Comparison of ENCODE assay signal across 18 cellular contexts in genomic region chr7:30329706-30330105, GRCh38. TPM values are rescaled to one million over a fixed set of nuclear protein-coding genes. Genes with fewer than 3 reads are reported as not detected.
DNase-seq lines count a peak whose midpoint lies in the region; ATAC-seq and TF ChIP-seq lines count a peak whose summit lies in the region.
"Had no signal": no experiment of that assay in that cellular context is flagged by ENCODE, and none has a peak within 500 bp of the region (broad histone marks: within the 10 kb centered on the region; RNA-seq: fewer than 3 reads in every experiment).

No MANE protein-coding gene starts in this region.

- no peaks in the 10 kb centered on the region for H3K9me3 ChIP-seq in CD4-positive, alpha-beta memory T cell (ENCODE audit: control insufficient read depth in 1 of 2, low read length in 2 of 2)
- H3K9me3 ChIP-seq: thyroid gland had no signal

- H3K27ac Mint-ChIP-seq in CD4-positive, alpha-beta memory T cell: peak overlapping the region in 6 of 7 donors; percentile 25 to 88 (median 66)
- H3K27ac Mint-ChIP-seq in natural killer cell treated with Interleukin-12 subunit alpha and Interleukin-12 subunit beta and Interleukin-15 and Interleukin-18, amount 100 ng/mL, for 72 hours: peak overlapping the region; percentile 50 to 72
- H3K27ac Mint-ChIP-seq: H9 had no signal

- ATAC-seq in natural killer cell treated with Interleukin-12 subunit alpha and Interleukin-12 subunit beta and Interleukin-15 and Interleukin-18, amount 100 ng/mL, for 72 hours: no peak
- no peak for ATAC-seq in HG03108 (IDR thresholded peaks at IDR 0.05; ENCODE audit: unreplicated experiment)

- H3K27me3 Mint-ChIP-seq in CD4-positive, alpha-beta memory T cell: no peaks in the 10 kb centered on the region
- H3K27me3 Mint-ChIP-seq in natural killer cell treated with Interleukin-12 subunit alpha and Interleukin-12 subunit beta and Interleukin-15 and Interleukin-18, amount 100 ng/mL, for 72 hours: no peaks in the 10 kb centered on the region
- H3K27me3 Mint-ChIP-seq: naive thymus-derived CD8-positive, alpha-beta T cell had no signal

- peak overlapping the region in 1 of 8 donors; percentile 82 for H3K4me3 Mint-ChIP-seq in CD4-positive, alpha-beta memory T cell
- H3K4me3 Mint-ChIP-seq in natural killer cell treated with Interleukin-12 subunit alpha and Interleukin-12 subunit beta and Interleukin-15 and Interleukin-18, amount 100 ng/mL, for 72 hours: no peak overlapping the region
- H3K4me3 Mint-ChIP-seq: H9 had no signal

- CTCF ChIA-PET in CD4-positive, alpha-beta memory T cell (lab: Charles Lee; ENCODE audit: partially characterized antibody): interaction anchor here (1.3 to 3.1 kb wide), 4 partner anchors 7 to 51 kb away, joined by 3 to 12 read pairs (median 6); no protein-coding TSS in a partner anchor

- no peak overlapping the region for H2AFZ ChIP-seq in KMS-11 (ENCODE audit: low read depth)

- no peak for DNase-seq in CD4-positive, alpha-beta memory T cell
- DNase-seq in SIG-M5 treated with dmso at 0.1 percent for 504 hours (lab: John Stamatoyannopoulos, UW; ENCODE audit: unreplicated experiment) (peak; percentile 44), NCI-H2171 treated with DMSO at 0.1 percent for 48 hours (lab: John Stamatoyannopoulos, UW) (no peak), SHP77 treated with DMSO at 0.1 percent for 48 hours (lab: John Stamatoyannopoulos, UW) (no peak)
- DNase-seq in natural killer cell treated with Interleukin-12 subunit alpha and Interleukin-12 subunit beta and Interleukin-15 and Interleukin-18, amount 100 ng/mL, for 72 hours (ENCODE audit: low spot score): no peak
- DNase-seq: activated CD4-positive, alpha-beta T cell treated with anti-CD3 and anti-CD28 coated beads, Interleukin-2, amount 50 U/mL, for 4 hours; activated T-cell treated with anti-CD3 and anti-CD28 coated beads, Interleukin-2, amount 50 U/mL, for 1 hour; H9; KG1; naive thymus-derived CD8-positive, alpha-beta T cell; NCI-H1694; NCI-H226; posterior cingulate gyrus; stimulated activated CD4-positive, alpha-beta T cell treated with anti-CD3 and anti-CD28 coated beads, Interleukin-4, amount 100 ng/mL, for 4 hours; stimulated activated CD8-positive, alpha-beta memory T cell treated with anti-CD3 and anti-CD28 coated beads, Interleukin-4, amount 100 ng/mL, for 48 hours; thyroid gland had no signal

- peaks cover 95% of the 10 kb centered on the region for H3K79me2 ChIP-seq in KMS-11 (ENCODE audit: insufficient read depth, low read depth)

- intact Hi-C loops in CD4-positive, alpha-beta memory T cell (cut with micrococcal nuclease): loop anchor here (1.0 to 2.0 kb wide), 3 partner anchors 7 to 19 kb away; no protein-coding TSS in a partner anchor

- peaks cover 56 to 82% (median 69%) of the 10 kb centered on the region in 4 donors for H3K4me1 Mint-ChIP-seq in CD4-positive, alpha-beta memory T cell
- peaks cover 36 to 57% of the 10 kb centered on the region in 2 donors for H3K4me1 Mint-ChIP-seq in natural killer cell treated with Interleukin-12 subunit alpha and Interleukin-12 subunit beta and Interleukin-15 and Interleukin-18, amount 100 ng/mL, for 72 hours (ENCODE audit: low read depth in 2 of 2)

- H3K27ac ChIP-seq in CD4-positive, alpha-beta memory T cell (ENCODE audit: low read depth, low read length): peak overlapping the region; percentile 30
- peak overlapping the region; percentile 25; the same call in 1 of the 2 replicates for H3K27ac ChIP-seq in KMS-11
- H3K27ac ChIP-seq: thyroid gland had no signal

- peaks cover 6 to 17% of the 10 kb centered on the region in 2 donors for H3K36me3 Mint-ChIP-seq in CD4-positive, alpha-beta memory T cell
- H3K36me3 Mint-ChIP-seq in natural killer cell treated with Interleukin-12 subunit alpha and Interleukin-12 subunit beta and Interleukin-15 and Interleukin-18, amount 100 ng/mL, for 72 hours: peaks cover 10% of the 10 kb centered on the region

- H3K9me3 Mint-ChIP-seq in CD4-positive, alpha-beta memory T cell: peaks cover 0 to 4% (median 0%) of the 10 kb centered on the region in 8 donors
- H3K9me3 Mint-ChIP-seq in natural killer cell treated with Interleukin-12 subunit alpha and Interleukin-12 subunit beta and Interleukin-15 and Interleukin-18, amount 100 ng/mL, for 72 hours: no peaks in the 10 kb centered on the region
- H3K9me3 Mint-ChIP-seq: H9 had no signal

- H4K20me1 ChIP-seq in KMS-11 (ENCODE audit: insufficient read depth): no peaks in the 10 kb centered on the region

- no peak overlapping the region for H3K9ac ChIP-seq in KMS-11

- peak overlapping the region; percentile 89 for H3K4me2 ChIP-seq in KMS-11

- TF ChIP-seq CTCF in KMS-11 (conservative IDR thresholded peaks at IDR 0.05; ENCODE audit: low read depth, low read length): no peak

- H3K4me1 ChIP-seq in CD4-positive, alpha-beta memory T cell (ENCODE audit: insufficient read depth, low read length): peaks cover 65% of the 10 kb centered on the region
- peaks cover 89% of the 10 kb centered on the region for H3K4me1 ChIP-seq in KMS-11 (ENCODE audit: low read depth, poor library complexity, severe bottlenecking)

- H3K36me3 ChIP-seq in CD4-positive, alpha-beta memory T cell (ENCODE audit: insufficient read depth, low read length): no peaks in the 10 kb centered on the region
- H3K36me3 ChIP-seq in KMS-11 (ENCODE audit: insufficient read depth): no peaks in the 10 kb centered on the region
- H3K36me3 ChIP-seq: thyroid gland had no signal

- POLR2A ChIA-PET in CD4-positive, alpha-beta memory T cell (lab: Charles Lee; ENCODE audit: partially characterized antibody): interaction anchor here (1.6 to 8.4 kb wide), 4 partner anchors 8 to 44 kb away, joined by 6 to 77 read pairs (median 26); no protein-coding TSS in a partner anchor

- no peaks in the 10 kb centered on the region for H3K27me3 ChIP-seq in CD4-positive, alpha-beta memory T cell (ENCODE audit: insufficient read depth, low read length)
- no peaks in the 10 kb centered on the region for H3K27me3 ChIP-seq in KMS-11 (ENCODE audit: insufficient read depth, low read depth)
- H3K27me3 ChIP-seq: thyroid gland had no signal

- no peak overlapping the region for H3K4me3 ChIP-seq in CD4-positive, alpha-beta memory T cell (ENCODE audit: low read length in 2 of 2)
- H3K4me3 ChIP-seq in KMS-11 (IDR thresholded peaks at IDR 0.05; ENCODE audit: insufficient read depth, low read depth, low read length): no peak overlapping the region
- H3K4me3 ChIP-seq: thyroid gland had no signal

RNA-seq across cellular contexts. Expression of gene ZNRF2, which starts 45.3 kb away (rescaled TPM):
- 10 to 100 TPM; 37.3 to 39.4 TPM for total RNA-seq in CD4-positive, alpha-beta memory T cell
- polyA plus RNA-seq in CD4-positive, alpha-beta memory T cell: 1 to 10 TPM in 1 of 2 donors, under 1 TPM in 1; 0.59 to 3.5 TPM
- 10 to 100 TPM; 10.4 to 12.3 TPM for total RNA-seq in natural killer cell treated with Interleukin-12 subunit alpha and Interleukin-12 subunit beta and Interleukin-15 and Interleukin-18, amount 100 ng/mL, for 72 hours
